21 cellular contexts compared by ENCODE assay signal in genomic region chr5:32733582-32734340, GRCh38. TPM values are rescaled to one million over a fixed set of nuclear protein-coding genes. Genes with fewer than 3 reads are reported as not detected.
"Had no signal": no experiment of that assay in that cellular context is flagged by ENCODE, and none has a peak within 500 bp of the region (broad histone marks: within the 10 kb centered on the region; RNA-seq: fewer than 3 reads in every experiment).

No MANE protein-coding gene starts in this region.

- H3K27me3 ChIP-seq: Peyer's patch, SJCRH30 had no signal

- H3K4me1 ChIP-seq: Peyer's patch, SJCRH30 had no signal

- ATAC-seq: HepG2, PC-3, Right ventricle myocardium inferior had no signal

- H3K4me3 ChIP-seq: Peyer's patch, SJCRH30 had no signal

- H3K9me3 ChIP-seq: Peyer's patch, SJCRH30 had no signal

- H3K27ac ChIP-seq: Peyer's patch, SJCRH30 had no signal

- DNase-seq: IMR-90, NCI-H1092, NCI-H1105 treated with DMSO at 0.1 percent for 48 hours, NCI-H1417 treated with DMSO at 0.1 percent for 48 hours, NCI-H146, NCI-H1694 treated with DMSO at 0.1 percent for 48 hours, NCI-H1930, NCI-H2081, NCI-H2107, NCI-H2227 treated with DMSO at 0.1 percent for 48 hours, NCI-H524, NCI-H526 treated with DMSO at 0.1 percent for 48 hours, NCI-H748 treated with DMSO at 0.1 percent for 48 hours, PC-3, Peyer's patch, SHP77 treated with DMSO at 0.1 percent for 48 hours, SJCRH30, T-helper 1 cell had no signal

- FAIRE-seq: HepG2 had no signal

- H3K36me3 ChIP-seq: Peyer's patch, SJCRH30 had no signal

RNA-seq across cellular contexts. Expression of gene NPR3, which starts 22.6 kb away (rescaled TPM):
- total RNA-seq: HepG2, OCI-LY7 had no signal
